17 cellular contexts compared by ENCODE assay signal in genomic region chr15:35932541-35932940, GRCh38.
DNase-seq lines count a peak whose midpoint lies in the region; TF ChIP-seq lines count a peak whose summit lies in the region.
"Had no signal": no experiment of that assay in that cellular context is flagged by ENCODE, and none has a peak within 500 bp of the region (broad histone marks: within the 10 kb centered on the region; RNA-seq: fewer than 3 reads in every experiment).

No MANE protein-coding gene starts in this region.

- no peak overlapping the region for H3K27ac ChIP-seq in brain microvascular endothelial cell
- H3K27ac ChIP-seq: HL-60 had no signal

- DNase-seq in NCI-H1694 (lab: John Stamatoyannopoulos, UW) (peak; percentile 41), brain microvascular endothelial cell (peak; percentile 0), islet precursor cell (peak; percentile 59), NCI-H2081 (lab: John Stamatoyannopoulos, UW) (no peak), NOMO-1 (lab: John Stamatoyannopoulos, UW; ENCODE audit: unreplicated experiment in 2 of 2) (no peak), A172 (ENCODE audit: low spot score) (no peak)
- DNase-seq in activated effector memory CD4-positive, alpha-beta T cell treated with anti-CD3 and anti-CD28 coated beads, Interleukin-2, amount 50 U/mL, for 16 hours = no peak
- DNase-seq: ACHN, DMS79 treated with DMSO at 0.1 percent for 48 hours, HCEC 1CT, NCI-H1436, NCI-H2029 treated with DMSO at 0.1 percent for 48 hours, NCI-H2171 treated with DMSO at 0.1 percent for 48 hours, NCI-H748 treated with DMSO at 0.1 percent for 48 hours, OCI-M1, SHP77 had no signal

- in situ Hi-C loops in brain microvascular endothelial cell (cut with HindIII; ENCODE audit: low pct_ligation_motif_present, low sequenced_read_pairs) = no loop called here

- H3K4me3 ChIP-seq in brain microvascular endothelial cell (ENCODE audit: low read depth, low read length) = no peak overlapping the region

- TF ChIP-seq CTCF in brain microvascular endothelial cell (IDR thresholded peaks at IDR 0.05; ENCODE audit: low read depth, low read length, missing control alignments) = no peak

- no peaks in the 10 kb centered on the region for H3K36me3 ChIP-seq in brain microvascular endothelial cell (replicated peaks)

- H3K27me3 ChIP-seq in brain microvascular endothelial cell (replicated peaks) = no peaks in the 10 kb centered on the region

Comparison
In these comparisons a context has a peak if more than half of its experiments do, and no peak if none do; other contexts are left out.
1. DNase-seq: peak in NCI-H1694 (single experiment), brain microvascular endothelial cell (single experiment) and islet precursor cell (single experiment); none in NCI-H2081 (0 of 2), NOMO-1 (0 of 2), A172 (single experiment) and activated effector memory CD4-positive, alpha-beta T cell treated with anti-CD3 and anti-CD28 coated beads, Interleukin-2, amount 50 U/mL, for 16 hours (single experiment).